12 cellular contexts compared by ENCODE assay signal in genomic region chr2:86900687-86901086, GRCh38. TPM values are rescaled to one million over a fixed set of nuclear protein-coding genes. Genes with fewer than 3 reads are reported as not detected.
DNase-seq lines count a peak whose midpoint lies in the region; FAIRE-seq and TF ChIP-seq lines count a peak whose summit lies in the region.
"Not testable (repeated sequence)": the region's sequence is repeated elsewhere in the genome, so short reads cannot be mapped to it uniquely, and the experiment has no call there.
"Had no signal": no experiment of that assay in that cellular context is flagged by ENCODE, and none has a peak within 500 bp of the region (broad histone marks: within the 10 kb centered on the region; RNA-seq: fewer than 3 reads in every experiment).

No MANE protein-coding gene starts in this region.

- H3K27ac ChIP-seq in brain microvascular endothelial cell, hepatocyte: not testable (repeated sequence)

- not testable (repeated sequence) for H3K4me1 ChIP-seq in hepatocyte (ENCODE audit: insufficient read depth)

- in situ Hi-C loops in brain microvascular endothelial cell (cut with HindIII; ENCODE audit: low pct_ligation_motif_present, low sequenced_read_pairs), result not testable (repeated sequence)

- TF ChIP-seq RAD21 in Ishikawa (IDR thresholded peaks at IDR 0.05; ENCODE audit: low read depth), result peak; percentile 40

- H2AFZ ChIP-seq in hepatocyte, result not testable (repeated sequence)

- DNase-seq in D721Med (ENCODE audit: insufficient read length, low spot score), result not testable (repeated sequence)
- DNase-seq in brain microvascular endothelial cell (peak; percentile 38), epithelial cell of esophagus (ENCODE audit: low read depth) (peak; percentile 17), hepatocyte (ENCODE audit: low spot score) (peak; percentile 19), myocyte (ENCODE audit: low read depth) (peak; percentile 5)

- H3K36me3 ChIP-seq in brain microvascular endothelial cell (replicated peaks); hepatocyte (replicated peaks; ENCODE audit: insufficient read depth, low read depth): not testable (repeated sequence)

- H3K9me3 ChIP-seq in hepatocyte (ENCODE audit: low read depth), result not testable (repeated sequence)

- not testable (repeated sequence) for H3K27me3 ChIP-seq in brain microvascular endothelial cell (replicated peaks); hepatocyte

- not testable (repeated sequence) for H3K4me3 ChIP-seq in brain microvascular endothelial cell (ENCODE audit: low read depth, low read length); epithelial cell of esophagus (ENCODE audit: low read length); hepatocyte

- TF ChIP-seq EP300 in Ishikawa (IDR thresholded peaks at IDR 0.05; ENCODE audit: borderline replicate concordance), result not testable (repeated sequence)

- not testable (repeated sequence) for H3K79me2 ChIP-seq in hepatocyte

- not testable (repeated sequence) for H4K20me1 ChIP-seq in hepatocyte (ENCODE audit: insufficient read depth, poor library complexity, severe bottlenecking)

- TF ChIP-seq CTCF in D721Med (IDR thresholded peaks at IDR 0.05; ENCODE audit: insufficient read depth, missing control alignments) (peak; percentile 23), brain microvascular endothelial cell (IDR thresholded peaks at IDR 0.05; ENCODE audit: low read depth, low read length, missing control alignments) (peak; percentile 17), hepatocyte (IDR thresholded peaks at IDR 0.05; ENCODE audit: poor library complexity) (peak; percentile 34)
- not testable (repeated sequence) for TF ChIP-seq CTCF in epithelial cell of esophagus (IDR thresholded peaks at IDR 0.05; ENCODE audit: insufficient read depth, low read depth, low read length, missing control alignments)

- 47% methylated on average over 4 of the region's 4 CpGs for WGBS in hepatocyte (ENCODE audit: low lambda C conversion rate, missing lambda C conversion rate)

- not testable (repeated sequence) for FAIRE-seq in D721Med (lab: Jason Lieb, UNC)
- FAIRE-seq in TTC549 (lab: Jason Lieb, UNC), result peak; percentile 38

- H3K4me2 ChIP-seq in hepatocyte, result not testable (repeated sequence)

- H3K9me2 ChIP-seq in hepatocyte (replicated peaks; ENCODE audit: insufficient read depth), result not testable (repeated sequence)

RNA-seq across cellular contexts. Expression of gene CD8B, which starts 39.0 kb away (rescaled TPM):
- 1.00 and 1.5 TPM in 2 replicates for total RNA-seq in hepatocyte
- polyA plus RNA-seq in hepatocyte, result 1.1 and 3.0 TPM in 2 replicates
- not detected in 2 replicates for total RNA-seq in myocyte
- polyA plus RNA-seq in myocyte (2012), result not detected
- total RNA-seq: activated B cell treated with CpG ODN at 0.5 μM for 24 hours, astrocyte, foreskin keratinocyte, OCI-LY7 had no signal
- polyA plus RNA-seq: foreskin keratinocyte, GM12878 had no signal

RNA-seq across cellular contexts. Expression of gene RGPD1, which starts 41.2 kb away (rescaled TPM):
- total RNA-seq in hepatocyte (8.6 and 10.0 TPM in 2 replicates), myocyte (0.21 and 0.24 TPM in 2 replicates)
- 0.92 and 1.6 TPM in 2 replicates for polyA plus RNA-seq in hepatocyte
- polyA plus RNA-seq in myocyte (2012), result 0.14 TPM
